ENCODE assay signal across 20 cellular contexts in genomic region chr11:2994336-2994730, GRCh38. TPM values are rescaled to one million over a fixed set of nuclear protein-coding genes. Genes with fewer than 3 reads are reported as not detected.
DNase-seq lines count a peak whose midpoint lies in the region; ATAC-seq and TF ChIP-seq lines count a peak whose summit lies in the region.
"Had no signal": no experiment of that assay in that cellular context is flagged by ENCODE, and none has a peak within 500 bp of the region (broad histone marks: within the 10 kb centered on the region; RNA-seq: fewer than 3 reads in every experiment).

No MANE protein-coding gene starts in this region.

- peaks cover 16% of the 10 kb centered on the region for H3K36me3 Mint-ChIP-seq in stimulated activated naive CD8-positive, alpha-beta T cell treated with anti-CD3 and anti-CD28 coated beads, Interleukin-15, Interleukin-2, amounts not matched to agents 100 ng/mL and 50 ng/mL, for 24 hours (ENCODE audit: low read depth)
- H3K36me3 Mint-ChIP-seq in activated CD4-positive, alpha-beta memory T cell treated with anti-CD3 and anti-CD28 coated beads, Interleukin-2, amount 10 ng/mL, durations not matched to agents 7 days and 5 days (ENCODE audit: low read depth): peaks cover 26% of the 10 kb centered on the region
- no peaks in the 10 kb centered on the region for H3K36me3 Mint-ChIP-seq in mesothelial cell of epicardium
- H3K36me3 Mint-ChIP-seq in stimulated activated effector memory CD8-positive, alpha-beta T cell treated with anti-CD3 and anti-CD28 coated beads, Interleukin-12 subunit alpha, Interleukin-12 subunit beta, amount 100 ng/mL, for 72 hours: peaks cover 40% of the 10 kb centered on the region

- peak overlapping the region; percentile 32 for H3K4me3 Mint-ChIP-seq in stimulated activated naive CD8-positive, alpha-beta T cell treated with anti-CD3 and anti-CD28 coated beads, Interleukin-15, Interleukin-2, amounts not matched to agents 100 ng/mL and 50 ng/mL, for 24 hours
- H3K4me3 Mint-ChIP-seq in stimulated activated naive CD8-positive, alpha-beta T cell treated with anti-CD3 and anti-CD28 coated beads, Interleukin-15, amount 100 ng/mL, for 72 hours: no peak overlapping the region
- H3K4me3 Mint-ChIP-seq in activated CD4-positive, alpha-beta memory T cell treated with anti-CD3 and anti-CD28 coated beads, Interleukin-2, amount 10 ng/mL, durations not matched to agents 7 days and 5 days: peak overlapping the region; percentile 47
- H3K4me3 Mint-ChIP-seq in mesothelial cell of epicardium: peak overlapping the region; percentile 24
- H3K4me3 Mint-ChIP-seq in stimulated activated effector memory CD8-positive, alpha-beta T cell treated with anti-CD3 and anti-CD28 coated beads, Interleukin-12 subunit alpha, Interleukin-12 subunit beta, amount 100 ng/mL, for 72 hours: no peak overlapping the region

- no peak for TF ChIP-seq CTCF in mesothelial cell of epicardium (IDR thresholded peaks at IDR 0.05; ENCODE audit: unreplicated experiment)

- no peak for DNase-seq in stimulated activated naive CD8-positive, alpha-beta T cell treated with anti-CD3 and anti-CD28 coated beads, Interleukin-15, amount 100 ng/mL, for 72 hours
- DNase-seq in activated CD4-positive, alpha-beta memory T cell treated with anti-CD3 and anti-CD28 coated beads, Interleukin-2, amount 10 ng/mL, durations not matched to agents 7 days and 5 days: no peak
- DNase-seq in mesothelial cell of epicardium (ENCODE audit: low spot score in 2 of 2, unreplicated experiment in 2 of 2) (no peak), iPS-NIHi11 (ENCODE audit: low spot score) (no peak)
- DNase-seq in stimulated activated effector memory CD8-positive, alpha-beta T cell treated with anti-CD3 and anti-CD28 coated beads, Interleukin-12 subunit alpha, Interleukin-12 subunit beta, amount 100 ng/mL, for 72 hours (ENCODE audit: low spot score in 2 of 2): no peak
- DNase-seq: activated naive CD4-positive, alpha-beta T cell treated with anti-CD3 and anti-CD28 coated beads, Interleukin-2, amount 50 U/mL, for 16 hours; brain microvascular endothelial cell; Calu3; colonic mucosa; GOT3; heart left ventricle; left ventricle myocardium superior; NCI-H1092; NCI-H2107; NCI-H524; stimulated activated naive CD8-positive, alpha-beta T cell treated with anti-CD3 and anti-CD28 coated beads, Interleukin-15, Interleukin-2, amounts not matched to agents 100 U/mL and 50 U/mL, for 24 hours; upper lobe of left lung had no signal

- H3K9me3 Mint-ChIP-seq in stimulated activated naive CD8-positive, alpha-beta T cell treated with anti-CD3 and anti-CD28 coated beads, Interleukin-15, Interleukin-2, amounts not matched to agents 100 ng/mL and 50 ng/mL, for 24 hours: no peaks in the 10 kb centered on the region
- no peaks in the 10 kb centered on the region for H3K9me3 Mint-ChIP-seq in stimulated activated naive CD8-positive, alpha-beta T cell treated with anti-CD3 and anti-CD28 coated beads, Interleukin-15, amount 100 ng/mL, for 72 hours
- no peaks in the 10 kb centered on the region for H3K9me3 Mint-ChIP-seq in activated CD4-positive, alpha-beta memory T cell treated with anti-CD3 and anti-CD28 coated beads, Interleukin-2, amount 10 ng/mL, durations not matched to agents 7 days and 5 days
- H3K9me3 Mint-ChIP-seq in mesothelial cell of epicardium: no peaks in the 10 kb centered on the region
- H3K9me3 Mint-ChIP-seq in stimulated activated effector memory CD8-positive, alpha-beta T cell treated with anti-CD3 and anti-CD28 coated beads, Interleukin-12 subunit alpha, Interleukin-12 subunit beta, amount 100 ng/mL, for 72 hours: no peaks in the 10 kb centered on the region

- no peak for ATAC-seq in stimulated activated naive CD8-positive, alpha-beta T cell treated with anti-CD3 and anti-CD28 coated beads, Interleukin-15, amount 100 ng/mL, for 72 hours
- no peak for ATAC-seq in stimulated activated effector memory CD8-positive, alpha-beta T cell treated with anti-CD3 and anti-CD28 coated beads, Interleukin-12 subunit alpha, Interleukin-12 subunit beta, amount 100 ng/mL, for 72 hours
- no peak for ATAC-seq in GM19397 (IDR thresholded peaks at IDR 0.05; ENCODE audit: unreplicated experiment)
- ATAC-seq: heart left ventricle; left ventricle myocardium superior; sciatic nerve; stimulated activated naive CD8-positive, alpha-beta T cell treated with anti-CD3 and anti-CD28 coated beads, Interleukin-15, Interleukin-2, amounts not matched to agents 100 U/mL and 50 U/mL, for 24 hours had no signal

- POLR2A ChIA-PET in activated CD4-positive, alpha-beta memory T cell treated with anti-CD3 and anti-CD28 coated beads, Interleukin-2, amount 10 ng/mL, durations not matched to agents 7 days and 5 days (lab: Charles Lee): interaction anchor here (0.9 to 2.5 kb wide), 3 partner anchors 13 to 41 kb away, joined by 3 to 17 read pairs (median 3); no protein-coding TSS in a partner anchor

- peaks cover 11% of the 10 kb centered on the region for H3K4me1 Mint-ChIP-seq in stimulated activated naive CD8-positive, alpha-beta T cell treated with anti-CD3 and anti-CD28 coated beads, Interleukin-15, Interleukin-2, amounts not matched to agents 100 ng/mL and 50 ng/mL, for 24 hours (ENCODE audit: low read depth)
- H3K4me1 Mint-ChIP-seq in stimulated activated naive CD8-positive, alpha-beta T cell treated with anti-CD3 and anti-CD28 coated beads, Interleukin-15, amount 100 ng/mL, for 72 hours: peaks cover 26% of the 10 kb centered on the region
- H3K4me1 Mint-ChIP-seq in activated CD4-positive, alpha-beta memory T cell treated with anti-CD3 and anti-CD28 coated beads, Interleukin-2, amount 10 ng/mL, durations not matched to agents 7 days and 5 days: peaks cover 11% of the 10 kb centered on the region
- H3K4me1 Mint-ChIP-seq in mesothelial cell of epicardium: peaks cover 17% of the 10 kb centered on the region
- peaks cover 16% of the 10 kb centered on the region for H3K4me1 Mint-ChIP-seq in stimulated activated effector memory CD8-positive, alpha-beta T cell treated with anti-CD3 and anti-CD28 coated beads, Interleukin-12 subunit alpha, Interleukin-12 subunit beta, amount 100 ng/mL, for 72 hours

- no peaks in the 10 kb centered on the region for H3K27me3 Mint-ChIP-seq in stimulated activated naive CD8-positive, alpha-beta T cell treated with anti-CD3 and anti-CD28 coated beads, Interleukin-15, Interleukin-2, amounts not matched to agents 100 ng/mL and 50 ng/mL, for 24 hours
- H3K27me3 Mint-ChIP-seq in stimulated activated naive CD8-positive, alpha-beta T cell treated with anti-CD3 and anti-CD28 coated beads, Interleukin-15, amount 100 ng/mL, for 72 hours: no peaks in the 10 kb centered on the region
- H3K27me3 Mint-ChIP-seq in activated CD4-positive, alpha-beta memory T cell treated with anti-CD3 and anti-CD28 coated beads, Interleukin-2, amount 10 ng/mL, durations not matched to agents 7 days and 5 days: no peaks in the 10 kb centered on the region
- no peaks in the 10 kb centered on the region for H3K27me3 Mint-ChIP-seq in mesothelial cell of epicardium (ENCODE audit: low read depth)

- H3K27ac Mint-ChIP-seq in stimulated activated naive CD8-positive, alpha-beta T cell treated with anti-CD3 and anti-CD28 coated beads, Interleukin-15, Interleukin-2, amounts not matched to agents 100 ng/mL and 50 ng/mL, for 24 hours: no peak overlapping the region
- H3K27ac Mint-ChIP-seq in stimulated activated naive CD8-positive, alpha-beta T cell treated with anti-CD3 and anti-CD28 coated beads, Interleukin-15, amount 100 ng/mL, for 72 hours: peak overlapping the region in 1 of 2 donors; percentile 21
- peak overlapping the region; percentile 62 for H3K27ac Mint-ChIP-seq in activated CD4-positive, alpha-beta memory T cell treated with anti-CD3 and anti-CD28 coated beads, Interleukin-2, amount 10 ng/mL, durations not matched to agents 7 days and 5 days
- H3K27ac Mint-ChIP-seq in mesothelial cell of epicardium: no peak overlapping the region
- no peak overlapping the region for H3K27ac Mint-ChIP-seq in stimulated activated effector memory CD8-positive, alpha-beta T cell treated with anti-CD3 and anti-CD28 coated beads, Interleukin-12 subunit alpha, Interleukin-12 subunit beta, amount 100 ng/mL, for 72 hours

- CTCF ChIA-PET in activated CD4-positive, alpha-beta memory T cell treated with anti-CD3 and anti-CD28 coated beads, Interleukin-2, amount 10 ng/mL, durations not matched to agents 7 days and 5 days (lab: Charles Lee): interaction anchor here (0.9 kb wide), 1 partner anchor 18 kb away, joined by 3 read pairs; no protein-coding TSS in a partner anchor

RNA-seq across cellular contexts. Expression of gene NAP1L4, which starts 2.2 kb away (rescaled TPM):
- total RNA-seq in activated CD4-positive, alpha-beta memory T cell treated with anti-CD3 and anti-CD28 coated beads, Interleukin-2, amount 10 ng/mL, durations not matched to agents 7 days and 5 days: 100 to 1,000 TPM; 299 to 314 TPM
- total RNA-seq in mesothelial cell of epicardium: 155 to 171 TPM (median 163 TPM) in 3 replicates

Comparison
In these comparisons a context has a peak if more than half of its experiments do, and no peak if none do; other contexts are left out.
1. H3K4me3 Mint-ChIP-seq: peak in stimulated activated naive CD8-positive, alpha-beta T cell treated with anti-CD3 and anti-CD28 coated beads, Interleukin-15, Interleukin-2, amounts not matched to agents 100 ng/mL and 50 ng/mL, for 24 hours (single experiment), activated CD4-positive, alpha-beta memory T cell treated with anti-CD3 and anti-CD28 coated beads, Interleukin-2, amount 10 ng/mL, durations not matched to agents 7 days and 5 days (single experiment) and mesothelial cell of epicardium (single experiment); none in stimulated activated naive CD8-positive, alpha-beta T cell treated with anti-CD3 and anti-CD28 coated beads, Interleukin-15, amount 100 ng/mL, for 72 hours (0 of 2) and stimulated activated effector memory CD8-positive, alpha-beta T cell treated with anti-CD3 and anti-CD28 coated beads, Interleukin-12 subunit alpha, Interleukin-12 subunit beta, amount 100 ng/mL, for 72 hours (single experiment).